ENCODE assay signal across 8 cellular contexts in genomic region chr6:111724505-111724904, GRCh38.
A peak's percentile ranks its signal among the peaks of the same experiment; 100 is the strongest.
DNase-seq lines count a peak whose midpoint lies in the region; ATAC-seq and TF ChIP-seq lines count a peak whose summit lies in the region.

No MANE protein-coding gene starts in this region.

- TF ChIP-seq POLR2A in GM18505 (IDR thresholded peaks at IDR 0.05; ENCODE audit: borderline replicate concordance, extremely low read depth, insufficient read depth, insufficient read length): no peak

- H3K27ac Mint-ChIP-seq in glutamatergic neuron (ENCODE audit: unreplicated experiment): peak overlapping the region; percentile 28

- H3K9me3 Mint-ChIP-seq in glutamatergic neuron (ENCODE audit: unreplicated experiment): peaks cover 20% of the 10 kb centered on the region

- TF ChIP-seq CTCF in glutamatergic neuron (IDR thresholded peaks at IDR 0.05; ENCODE audit: partially characterized antibody, unreplicated experiment): no peak

- peaks cover 5% of the 10 kb centered on the region for H3K27me3 Mint-ChIP-seq in glutamatergic neuron (ENCODE audit: unreplicated experiment)

- peak; percentile 41 for DNase-seq in Kasumi-1 (lab: John Stamatoyannopoulos, UW)
- DNase-seq in glutamatergic neuron: no peak
- DNase-seq in NCI-H1694 treated with DMSO at 0.1 percent for 48 hours (lab: John Stamatoyannopoulos, UW): no peak
- no peak for DNase-seq in NCI-H2029 treated with DMSO at 0.1 percent for 48 hours (lab: John Stamatoyannopoulos, UW)
- no peak for DNase-seq in NCI-H2081 (lab: John Stamatoyannopoulos, UW)
- no peak for DNase-seq in NCI-H146 treated with DMSO at 0.1 percent for 48 hours (lab: John Stamatoyannopoulos, UW; ENCODE audit: unreplicated experiment)

- peaks cover 21% of the 10 kb centered on the region for H3K4me1 Mint-ChIP-seq in glutamatergic neuron (ENCODE audit: low read depth, unreplicated experiment)

- H3K4me3 Mint-ChIP-seq in glutamatergic neuron (ENCODE audit: unreplicated experiment): no peak overlapping the region

- ATAC-seq in GM18505 (IDR thresholded peaks at IDR 0.05; ENCODE audit: unreplicated experiment) (peak; percentile 98), GM21717 (IDR thresholded peaks at IDR 0.05; ENCODE audit: unreplicated experiment) (peak; percentile 98)

- H3K36me3 Mint-ChIP-seq in glutamatergic neuron (ENCODE audit: unreplicated experiment): no peaks in the 10 kb centered on the region

Comparison
In these comparisons a context has a peak if more than half of its experiments do, and no peak if none do; other contexts are left out.
1. DNase-seq: peak in Kasumi-1 (2 of 2); none in glutamatergic neuron (single experiment), NCI-H1694 treated with DMSO at 0.1 percent for 48 hours (single experiment), NCI-H2029 treated with DMSO at 0.1 percent for 48 hours (single experiment), NCI-H2081 (0 of 2) and NCI-H146 treated with DMSO at 0.1 percent for 48 hours (single experiment).